ENCODE assay signal across 19 cellular contexts in genomic region chr3:42128526-42128925, GRCh38. TPM values are rescaled to one million over a fixed set of nuclear protein-coding genes. Genes with fewer than 3 reads are reported as not detected.
A peak's percentile ranks its signal among the peaks of the same experiment; 100 is the strongest.
DNase-seq lines count a peak whose midpoint lies in the region; ATAC-seq, FAIRE-seq and TF ChIP-seq lines count a peak whose summit lies in the region.
"Had no signal": no experiment of that assay in that cellular context is flagged by ENCODE, and none has a peak within 500 bp of the region (broad histone marks: within the 10 kb centered on the region; RNA-seq: fewer than 3 reads in every experiment).

No MANE protein-coding gene starts in this region.

- peak overlapping the region; percentile 74 for H3K9ac ChIP-seq in keratinocyte (ENCODE audit: control insufficient read depth, extremely low read depth, insufficient read depth, low read length)
- H3K9ac ChIP-seq: SK-N-SH had no signal

- no peak for TF ChIP-seq POLR2A in suprapubic skin (IDR thresholded peaks at IDR 0.05)
- TF ChIP-seq POLR2A in testis (IDR thresholded peaks at IDR 0.05) = no peak

- H3K4me2 ChIP-seq in DOHH2 (ENCODE audit: low read length) = peak overlapping the region; percentile 93
- peak overlapping the region; percentile 93 for H3K4me2 ChIP-seq in OCI-LY7 (ENCODE audit: low read length)
- H3K4me2 ChIP-seq in keratinocyte (ENCODE audit: control insufficient read depth, extremely low read depth, insufficient read depth, low read depth, low read length) = peak overlapping the region; percentile 82
- H3K4me2 ChIP-seq: SK-N-SH had no signal

- CTCF ChIA-PET in OCI-LY7 (lab: Charles Lee; ENCODE audit: unreplicated experiment) = interaction anchor here (0.8 to 2.4 kb wide), 5 partner anchors 9 to 418 kb away, joined by 3 to 8 read pairs (median 4); no protein-coding TSS in a partner anchor

- H3K9me3 ChIP-seq in DOHH2 (ENCODE audit: control insufficient read depth, insufficient read depth, low read length) (no peaks in the 10 kb centered on the region), OCI-LY7 (ENCODE audit: low read length) (no peaks in the 10 kb centered on the region), keratinocyte (ENCODE audit: control insufficient read depth, low read depth, low read length) (no peaks in the 10 kb centered on the region), suprapubic skin (no peaks in the 10 kb centered on the region), testis (no peaks in the 10 kb centered on the region)
- H3K9me3 ChIP-seq: colonic mucosa, SK-N-SH, thoracic aorta had no signal

- peak overlapping the region; percentile 99 for H3K27ac ChIP-seq in DOHH2 (ENCODE audit: low read depth, low read length)
- H3K27ac ChIP-seq in OCI-LY7 (ENCODE audit: low read depth, low read length, poor library complexity, severe bottlenecking) = peak overlapping the region; percentile 94
- peak overlapping the region; percentile 95 for H3K27ac ChIP-seq in keratinocyte (ENCODE audit: control insufficient read depth, insufficient read depth, low read length)
- peak overlapping the region; percentile 42 for H3K27ac ChIP-seq in suprapubic skin
- no peak overlapping the region for H3K27ac ChIP-seq in testis
- H3K27ac ChIP-seq: colonic mucosa, thoracic aorta, WERI-Rb-1 had no signal

- TF ChIP-seq CTCF in DOHH2 (IDR thresholded peaks at IDR 0.05; ENCODE audit: low read depth, low read length, poor library complexity, severe bottlenecking) (no peak), OCI-LY7 (conservative IDR thresholded peaks at IDR 0.05; ENCODE audit: low read length) (no peak), keratinocyte (optimal IDR thresholded peaks at IDR 0.05 in 1 of 3, IDR thresholded peaks at IDR 0.05 in 1 of 3, conservative IDR thresholded peaks at IDR 0.05 in 1 of 3; ENCODE audit: extremely low read depth in 1 of 3, insufficient read depth in 2 of 3, low read length in 3 of 3) (no peak), suprapubic skin (IDR thresholded peaks at IDR 0.05) (no peak), testis (IDR thresholded peaks at IDR 0.05) (no peak)

- intact Hi-C loops in OCI-LY7 (cut with micrococcal nuclease; ENCODE audit: unreplicated experiment) (loop anchor here (5.0 kb wide), 2 partner anchors 44 to 314 kb away; no protein-coding TSS in a partner anchor), testis (cut with DNase I; ENCODE audit: low total_unique reads) (no loop called here)

- dilution Hi-C loops in keratinocyte (cut with MboI; ENCODE audit: extremely low pct_ligation_motif_present, low sequenced_read_pairs) = loop anchor here (10.0 kb wide), 1 partner anchor 66 kb away; no protein-coding TSS in a partner anchor

- POLR2A ChIA-PET in OCI-LY7 (lab: Charles Lee) = interaction anchor here (0.6 to 3.8 kb wide), 13 partner anchors 9 to 468 kb away, joined by 3 to 18 read pairs (median 5); no protein-coding TSS in a partner anchor

- ATAC-seq in HG02981 (IDR thresholded peaks at IDR 0.05; ENCODE audit: unreplicated experiment) = no peak
- ATAC-seq: left colon had no signal

- peaks cover 4% of the 10 kb centered on the region for H3K9me1 ChIP-seq in keratinocyte (ENCODE audit: control insufficient read depth, extremely low read depth, insufficient read depth, low read length)

- H3K4me3 ChIP-seq in DOHH2 (ENCODE audit: low read length) (peak overlapping the region; percentile 63), OCI-LY7 (ENCODE audit: low read depth, low read length, poor library complexity, severe bottlenecking) (peak overlapping the region; percentile 58), keratinocyte (ENCODE audit: control insufficient read depth in 2 of 3, extremely low read depth in 1 of 3, insufficient read depth in 2 of 3, low read depth in 1 of 3, low read length in 3 of 3) (no peak overlapping the region), suprapubic skin (no peak overlapping the region), testis (no peak overlapping the region)
- H3K4me3 ChIP-seq: colonic mucosa, thoracic aorta had no signal

- H2AFZ ChIP-seq in OCI-LY7 (ENCODE audit: low read length) (no peak overlapping the region; the same call in 1 of the 2 replicates), keratinocyte (ENCODE audit: control insufficient read depth, low read length) (no peak overlapping the region)

- H3F3A ChIP-seq in DOHH2 (ENCODE audit: control insufficient read depth, insufficient read depth) = peaks cover 31% of the 10 kb centered on the region

- H3K27me3 ChIP-seq in DOHH2 (ENCODE audit: control insufficient read depth, low read length) (no peaks in the 10 kb centered on the region), keratinocyte (ENCODE audit: control insufficient read depth, extremely low read depth, insufficient read depth, low read length) (no peaks in the 10 kb centered on the region), suprapubic skin (no peaks in the 10 kb centered on the region), testis (no peaks in the 10 kb centered on the region)
- H3K27me3 ChIP-seq: colonic mucosa had no signal

- H4K20me1 ChIP-seq in DOHH2 (ENCODE audit: control insufficient read depth, insufficient read depth, low read depth, low read length) = no peaks in the 10 kb centered on the region
- no peaks in the 10 kb centered on the region for H4K20me1 ChIP-seq in OCI-LY7 (ENCODE audit: insufficient read depth, low read length)
- no peaks in the 10 kb centered on the region for H4K20me1 ChIP-seq in keratinocyte (ENCODE audit: control insufficient read depth, extremely low read depth, insufficient read depth, low read length)

- H3K4me1 ChIP-seq in DOHH2 (ENCODE audit: control insufficient read depth, low read length) (peaks cover 88% of the 10 kb centered on the region), OCI-LY7 (ENCODE audit: insufficient read depth, low read length, poor library complexity, severe bottlenecking) (peaks cover 65% of the 10 kb centered on the region), keratinocyte (ENCODE audit: control insufficient read depth, extremely low read depth, insufficient read depth, low read length) (peaks cover 33% of the 10 kb centered on the region), suprapubic skin (peaks cover 26% of the 10 kb centered on the region), testis (no peaks in the 10 kb centered on the region)

- H3K9me2 ChIP-seq in DOHH2 (replicated peaks; ENCODE audit: control insufficient read depth, low read length) (no peaks in the 10 kb centered on the region), OCI-LY7 (ENCODE audit: insufficient read depth, low read length) (no peaks in the 10 kb centered on the region)
- H3K9me2 ChIP-seq: SK-N-SH had no signal

- H3K79me2 ChIP-seq in DOHH2 (ENCODE audit: control insufficient read depth, low read length) = peaks cover 78% of the 10 kb centered on the region
- peaks cover 87% of the 10 kb centered on the region for H3K79me2 ChIP-seq in OCI-LY7 (ENCODE audit: insufficient read depth, low read depth, low read length)
- H3K79me2 ChIP-seq in keratinocyte (ENCODE audit: control insufficient read depth, insufficient read depth, low read length) = peaks cover 74% of the 10 kb centered on the region

- H3K36me3 ChIP-seq in DOHH2 (ENCODE audit: control insufficient read depth, low read length) (peaks cover 73% of the 10 kb centered on the region), OCI-LY7 (ENCODE audit: insufficient read depth, low read length) (peaks cover 67% of the 10 kb centered on the region), keratinocyte (ENCODE audit: control insufficient read depth in 2 of 2, extremely low read depth in 1 of 2, insufficient read depth in 2 of 2, low read length in 2 of 2) (peaks cover 11 to 14% of the 10 kb centered on the region in 2 experiments), suprapubic skin (peaks cover 27% of the 10 kb centered on the region), testis (ENCODE audit: low read depth, missing control alignments) (no peaks in the 10 kb centered on the region)
- H3K36me3 ChIP-seq: colonic mucosa had no signal

- DNase-seq in OCI-LY7 (ENCODE audit: low spot score) = peak; percentile 82
- no peak for DNase-seq in keratinocyte (ENCODE audit: low read depth, low spot score)
- DNase-seq in suprapubic skin (ENCODE audit: low spot score in 2 of 2) = no peak
- no peak for DNase-seq in NCI-H82 (lab: John Stamatoyannopoulos, UW)
- no peak for DNase-seq in testis
- DNase-seq: activated CD4-positive, alpha-beta T cell treated with anti-CD3 and anti-CD28 coated beads, Interleukin-2, amount 50 U/mL, for 1 hour; activated CD8-positive, alpha-beta memory T cell treated with anti-CD3 and anti-CD28 coated beads, Interleukin-2, amount 50 U/mL, for 4 hours; colonic mucosa; COR-L47; left colon; NCI-H1092 treated with DMSO at 0.1 percent for 48 hours; NCI-H446; posterior cingulate gyrus; SK-N-SH; WERI-Rb-1 had no signal

- no peak for TF ChIP-seq EP300 in suprapubic skin (IDR thresholded peaks at IDR 0.05)

- no peak for FAIRE-seq in keratinocyte (lab: Jason Lieb, UNC)
- FAIRE-seq: H1 had no signal

- 47% methylated on average over 1 of the region's 1 CpG for WGBS in suprapubic skin
- WGBS in testis, 2 donors = 57 to 70% methylated on average over 1 of the region's 1 CpG

- no TSS peak for BruUV-seq in OCI-LY7 (replicated peaks; lab: Mats Ljungman, UMichigan)

RNA-seq across cellular contexts. Expression of gene TRAK1, which starts 37.4 kb away (rescaled TPM):
- 60.8 and 62.5 TPM in 2 replicates for total RNA-seq in OCI-LY7 (2014; rRNA removed; shearing (Covaris generic))
- total RNA-seq in OCI-LY7 (2022) (88.3 and 92.6 TPM in 2 replicates), suprapubic skin (100 to 1,000 TPM in 1 of 4 donors, 10 to 100 TPM in 3; 78.3 to 214 (median 86.4) TPM), testis (10 to 100 TPM; 94.1 to 95.9 TPM)
- polyA plus RNA-seq in keratinocyte (58.2 to 63.7 TPM (median 62.8 TPM) in 3 replicates), testis (ENCODE audit: insufficient read depth, low read depth, low replicate concordance) (32.0 TPM)
- polyA plus RNA-seq in keratinocyte (2011; ENCODE audit: low read depth) = 29.8 TPM
- polyA plus RNA-seq in keratinocyte (2011; cell fraction: cytosol; rRNA removed) = 48.0 and 49.5 TPM in 2 replicates
- polyA plus RNA-seq in keratinocyte (2011; cell fraction: nucleus; rRNA removed) = 132 and 142 TPM in 2 replicates
- 29.8 and 46.9 TPM in 2 replicates for polyA plus RNA-seq in keratinocyte (2012; ENCODE audit: low replicate concordance)
- polyA minus RNA-seq in keratinocyte = 82.0 to 97.3 TPM (median 91.8 TPM) in 3 replicates
- polyA minus RNA-seq in keratinocyte (2011; cell fraction: cytosol; rRNA and poly(A)+ RNA removed) = 84.2 TPM
- 83.0 and 146 TPM in 2 replicates for polyA minus RNA-seq in keratinocyte (2011; cell fraction: nucleus; rRNA and poly(A)+ RNA removed)

Comparison
In these comparisons a context has a peak if more than half of its experiments do, and no peak if none do; other contexts are left out.
1. H3K27ac ChIP-seq: peak in DOHH2 (single experiment), OCI-LY7 (single experiment), keratinocyte (single experiment) and suprapubic skin (single experiment); none in testis (0 of 2).
2. H3K4me3 ChIP-seq: peak in DOHH2 (single experiment) and OCI-LY7 (single experiment); none in keratinocyte (0 of 3), suprapubic skin (single experiment) and testis (0 of 2).
3. Peak in every context shown above with its lines, with median percentiles within 50 percentile points of each other: H3K4me2 ChIP-seq.